1 cellular context compared by ENCODE assay signal in the genomic region with DNA sequence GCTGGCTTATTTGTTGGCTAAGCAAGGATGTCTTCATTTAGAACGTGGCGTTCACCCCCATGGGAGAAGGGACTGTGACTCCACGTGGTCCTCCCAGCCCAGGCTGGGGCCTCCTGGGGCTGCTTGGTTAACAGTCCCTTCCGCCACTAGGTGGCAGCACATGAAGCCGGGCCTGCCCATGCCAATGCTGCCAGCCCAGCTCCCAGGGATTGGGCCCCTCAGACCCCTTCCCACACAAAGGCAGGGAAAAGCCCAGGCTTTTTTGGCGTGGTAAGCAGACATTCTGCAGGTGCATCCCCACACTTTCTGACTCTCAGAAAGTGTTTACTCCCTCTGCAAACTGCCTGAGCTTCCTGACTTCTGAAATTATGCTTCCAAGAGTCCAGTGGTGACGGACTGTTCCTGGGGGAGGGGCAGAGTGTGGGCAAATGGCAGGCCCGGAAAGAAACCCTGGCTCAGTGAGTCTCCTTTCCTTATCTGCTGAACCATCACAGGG.
TF ChIP-seq lines count a peak whose summit lies in the region.

No MANE protein-coding gene starts in this region.

TF ChIP-seq in GM12878, 131 proteins besides CTCF, POLR2A, EP300 and RAD21 (continued from another document):
- 0 out of 2 replicates have a peak, but pooled peaks have one; percentile 20 for TF ChIP-seq FOXM1 (IDR thresholded peaks at IDR 0.05; ENCODE audit: low read depth, low read length)
- no peak for TF ChIP-seq CBFB (IDR thresholded peaks at IDR 0.05; ENCODE audit: low read depth)
- TF ChIP-seq IRF4 (IDR thresholded peaks at IDR 0.05; ENCODE audit: low read depth, low read length), result no peak
- TF ChIP-seq ZNF274 (IDR thresholded peaks at IDR 0.05; ENCODE audit: insufficient read depth, insufficient read length), result no peak
- TF ChIP-seq SUPT20H (IDR thresholded peaks at IDR 0.05; ENCODE audit: borderline replicate concordance, control insufficient read depth, low read depth, low read length), result no peak
- no peak for TF ChIP-seq BCL11A (IDR thresholded peaks at IDR 0.05; ENCODE audit: low read depth, low read length)
- TF ChIP-seq SIN3A (IDR thresholded peaks at IDR 0.05; ENCODE audit: low read depth, low read length), result no peak
- TF ChIP-seq NBN (IDR thresholded peaks at IDR 0.05), result 0 out of 2 replicates have a peak, but pooled peaks have one; percentile 33
- TF ChIP-seq TBL1XR1 (IDR thresholded peaks at IDR 0.05; ENCODE audit: low read depth, low read length), result no peak
- TF ChIP-seq NRF1 (conservative IDR thresholded peaks at IDR 0.05; ENCODE audit: low read depth, low read length), result no peak
- 0 out of 2 replicates have a peak, but pooled peaks have one; percentile 44 for TF ChIP-seq RAD51 (IDR thresholded peaks at IDR 0.05)
- TF ChIP-seq, protein P1, sequence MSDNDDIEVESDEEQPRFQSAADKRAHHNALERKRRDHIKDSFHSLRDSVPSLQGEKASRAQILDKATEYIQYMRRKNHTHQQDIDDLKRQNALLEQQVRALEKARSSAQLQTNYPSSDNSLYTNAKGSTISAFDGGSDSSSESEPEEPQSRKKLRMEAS (IDR thresholded peaks at IDR 0.05; ENCODE audit: low read depth, low read length), result peak; percentile 82; the same call in 1 of the 2 replicates
- 0 out of 2 replicates have a peak, but pooled peaks have one; percentile 16 for TF ChIP-seq HCFC1 (IDR thresholded peaks at IDR 0.05; ENCODE audit: low read length)
- TF ChIP-seq CREM (IDR thresholded peaks at IDR 0.05; ENCODE audit: low read depth), result no peak
- no peak for TF ChIP-seq YBX1 (IDR thresholded peaks at IDR 0.05)
- TF ChIP-seq WRNIP1 (IDR thresholded peaks at IDR 0.05; ENCODE audit: borderline replicate concordance, low read depth, low read length), result no peak
- TF ChIP-seq IKZF1 (conservative IDR thresholded peaks at IDR 0.05), result peak; percentile 41; the same call in 1 of the 2 replicates
- no peak for TF ChIP-seq SKIL (IDR thresholded peaks at IDR 0.05; ENCODE audit: low read depth, poor library complexity, severe bottlenecking)
- TF ChIP-seq IKZF2 (IDR thresholded peaks at IDR 0.05), result no peak
- no peak for TF ChIP-seq CBX3 (IDR thresholded peaks at IDR 0.05; ENCODE audit: borderline replicate concordance, low read depth)
- no peak for TF ChIP-seq E2F4 (IDR thresholded peaks at IDR 0.05; ENCODE audit: low read depth, low read length)
- no peak for TF ChIP-seq TCF12 (IDR thresholded peaks at IDR 0.05; ENCODE audit: low read depth, low read length)
- TF ChIP-seq ZZZ3 (IDR thresholded peaks at IDR 0.05; ENCODE audit: control insufficient read depth, insufficient read length, low read depth), result no peak
- no peak for TF ChIP-seq STAT1 (conservative IDR thresholded peaks at IDR 0.05)
- TF ChIP-seq ZBTB11 (CRISPR knock-in tag; IDR thresholded peaks at IDR 0.05), result no peak
- peak; percentile 45; the same call in 1 of the 2 replicates for TF ChIP-seq TARDBP (IDR thresholded peaks at IDR 0.05; ENCODE audit: borderline replicate concordance)
- TF ChIP-seq ETV6 (conservative IDR thresholded peaks at IDR 0.05 in 1 of 2, IDR thresholded peaks at IDR 0.05 in 1 of 2; ENCODE audit: borderline replicate concordance in 1 of 2, low read depth in 1 of 2), result no peak
- TF ChIP-seq RELA (IDR thresholded peaks at IDR 0.05; ENCODE audit: borderline replicate concordance, partially characterized antibody), result no peak
- TF ChIP-seq NR2F1 (conservative IDR thresholded peaks at IDR 0.05), result no peak
- no peak for TF ChIP-seq HDAC2 (IDR thresholded peaks at IDR 0.05)
- no peak for TF ChIP-seq EGR1 (IDR thresholded peaks at IDR 0.05; ENCODE audit: borderline replicate concordance in 1 of 2, low read depth in 2 of 2, low read length in 2 of 2)
- no peak for TF ChIP-seq NR2C1 (IDR thresholded peaks at IDR 0.05)
TF ChIP-seq in GM12878: peak in this region for 16.
